10 cellular contexts compared by ENCODE assay signal in genomic region chr2:237427807-237428506, GRCh38. TPM values are rescaled to one million over a fixed set of nuclear protein-coding genes. Genes with fewer than 3 reads are reported as not detected.
A peak's percentile ranks its signal among the peaks of the same experiment; 100 is the strongest.
DNase-seq lines count a peak whose midpoint lies in the region; ATAC-seq, FAIRE-seq and TF ChIP-seq lines count a peak whose summit lies in the region.
"Had no signal": no experiment of that assay in that cellular context is flagged by ENCODE, and none has a peak within 500 bp of the region (broad histone marks: within the 10 kb centered on the region; RNA-seq: fewer than 3 reads in every experiment).

No MANE protein-coding gene starts in this region.

- intact Hi-C loops in CD8-positive, alpha-beta T cell (cut with DNase I, micrococcal nuclease), result no loop called here

- POLR2A ChIA-PET in CD8-positive, alpha-beta T cell (lab: Charles Lee), result interaction anchor here (1.1 to 2.4 kb wide), 4 partner anchors 13 to 47 kb away, joined by 4 to 11 read pairs (median 5); no protein-coding TSS in a partner anchor

- FAIRE-seq in HTR-8/SVneo (lab: Jason Lieb, UNC), result peak; percentile 9

- H3K27ac ChIP-seq in CD8-positive, alpha-beta T cell (ENCODE audit: low read depth, low read length), result no peak overlapping the region

- no peaks in the 10 kb centered on the region for H3K9me3 ChIP-seq in CD8-positive, alpha-beta T cell (ENCODE audit: low read length)

- peaks cover 79% of the 10 kb centered on the region for H3K4me1 Mint-ChIP-seq in CD8-positive, alpha-beta T cell (ENCODE audit: low read depth)
- peaks cover 92% of the 10 kb centered on the region for H3K4me1 Mint-ChIP-seq in activated T-cell treated with anti-CD3 and anti-CD28 coated beads, Interleukin-2, amount 50 U/mL, for 24 hours (ENCODE audit: low read depth)

- CTCF ChIA-PET in CD8-positive, alpha-beta T cell (lab: Charles Lee), result interaction anchor here (0.9 to 5.7 kb wide), 6 partner anchors 9 to 85 kb away, joined by 3 to 52 read pairs (median 4); no protein-coding TSS in a partner anchor

- no peaks in the 10 kb centered on the region for H3K9me3 Mint-ChIP-seq in CD8-positive, alpha-beta T cell
- peaks cover 5% of the 10 kb centered on the region for H3K9me3 Mint-ChIP-seq in activated T-cell treated with anti-CD3 and anti-CD28 coated beads, Interleukin-2, amount 50 U/mL, for 24 hours

- no peaks in the 10 kb centered on the region for H3K36me3 Mint-ChIP-seq in CD8-positive, alpha-beta T cell
- H3K36me3 Mint-ChIP-seq in activated T-cell treated with anti-CD3 and anti-CD28 coated beads, Interleukin-2, amount 50 U/mL, for 24 hours (ENCODE audit: low read depth), result peaks cover 96% of the 10 kb centered on the region

- peak in 6 of 7 experiments; percentile 32 to 69 (median 59) for DNase-seq in CD8-positive, alpha-beta T cell
- DNase-seq in HTR-8/SVneo (ENCODE audit: insufficient read length, low spot score) (no peak), NCI-H1092 treated with DMSO at 0.1 percent for 48 hours (lab: John Stamatoyannopoulos, UW) (no peak)
- DNase-seq in activated T-cell treated with anti-CD3 and anti-CD28 coated beads, Interleukin-2, amount 50 U/mL, for 24 hours, result peak; percentile 83
- peak; percentile 22 to 54 for DNase-seq in stimulated activated CD4-positive, alpha-beta T cell treated with anti-CD3 and anti-CD28 coated beads, Interleukin-15, amount 100 ng/mL, for 1 hour (ENCODE audit: low read depth in 1 of 2, low spot score in 1 of 2)

- H3K4me3 Mint-ChIP-seq in CD8-positive, alpha-beta T cell, result peak overlapping the region; percentile 1
- peak overlapping the region; percentile 54 for H3K4me3 Mint-ChIP-seq in activated T-cell treated with anti-CD3 and anti-CD28 coated beads, Interleukin-2, amount 50 U/mL, for 24 hours

- H3K4me3 ChIP-seq in CD8-positive, alpha-beta T cell (ENCODE audit: low read depth, low read length), result no peak overlapping the region

- H3K36me3 ChIP-seq in CD8-positive, alpha-beta T cell (ENCODE audit: insufficient read depth, low read length), result no peaks in the 10 kb centered on the region

- H3K27me3 ChIP-seq in CD8-positive, alpha-beta T cell (ENCODE audit: insufficient read depth, low read length), result no peaks in the 10 kb centered on the region

- no peak for TF ChIP-seq CTCF in CD8-positive, alpha-beta T cell (IDR thresholded peaks at IDR 0.05)

- ATAC-seq in CD8-positive, alpha-beta T cell, result peak; percentile 49
- ATAC-seq in GM18868 (IDR thresholded peaks at IDR 0.05; ENCODE audit: unreplicated experiment) (no peak), HG03196 (IDR thresholded peaks at IDR 0.05; ENCODE audit: unreplicated experiment) (no peak), HG03342 (IDR thresholded peaks at IDR 0.05; ENCODE audit: unreplicated experiment) (no peak)
- ATAC-seq: esophagus mucosa, Panc1 had no signal

- H3K4me1 ChIP-seq in CD8-positive, alpha-beta T cell (ENCODE audit: insufficient read depth, low read length), result peaks cover 56% of the 10 kb centered on the region

- no peaks in the 10 kb centered on the region for H3K27me3 Mint-ChIP-seq in CD8-positive, alpha-beta T cell (ENCODE audit: low read depth)
- no peaks in the 10 kb centered on the region for H3K27me3 Mint-ChIP-seq in activated T-cell treated with anti-CD3 and anti-CD28 coated beads, Interleukin-2, amount 50 U/mL, for 24 hours

- H3K27ac Mint-ChIP-seq in CD8-positive, alpha-beta T cell, result peak overlapping the region; percentile 85
- H3K27ac Mint-ChIP-seq in activated T-cell treated with anti-CD3 and anti-CD28 coated beads, Interleukin-2, amount 50 U/mL, for 24 hours, result peak overlapping the region; percentile 96

RNA-seq across cellular contexts. Expression of gene COL6A3, which starts 14.0 kb away (rescaled TPM):
- total RNA-seq in CD8-positive, alpha-beta T cell, result 1 to 10 TPM; 1.7 TPM

RNA-seq across cellular contexts. Expression of gene MLPH, which starts 59.1 kb away (rescaled TPM):
- not detected for total RNA-seq in CD8-positive, alpha-beta T cell

Comparison
In these comparisons a context has a peak if more than half of its experiments do, and no peak if none do; other contexts are left out.
1. DNase-seq: peak in CD8-positive, alpha-beta T cell (6 of 7), activated T-cell treated with anti-CD3 and anti-CD28 coated beads, Interleukin-2, amount 50 U/mL, for 24 hours (single experiment) and stimulated activated CD4-positive, alpha-beta T cell treated with anti-CD3 and anti-CD28 coated beads, Interleukin-15, amount 100 ng/mL, for 1 hour (2 of 2); none in HTR-8/SVneo (single experiment) and NCI-H1092 treated with DMSO at 0.1 percent for 48 hours (single experiment).